In genomic region chr3:89983449-89983848, GRCh38 we compare ENCODE assay signal across 39 cellular contexts.
"Had no signal": no experiment of that assay in that cellular context is flagged by ENCODE, and none has a peak within 500 bp of the region (broad histone marks: within the 10 kb centered on the region; RNA-seq: fewer than 3 reads in every experiment).

No MANE protein-coding gene starts in this region.

- H3K27ac ChIP-seq: adrenal gland, ascending aorta, body of pancreas, brain microvascular endothelial cell, breast epithelium, cardiac muscle cell had no signal

- DNase-seq: activated effector memory CD4-positive, alpha-beta T cell treated with anti-CD3 and anti-CD28 coated beads, Interleukin-2, amount 50 U/mL, for 16 hours; activated effector memory CD4-positive, alpha-beta T cell treated with Interleukin-2 at 50 U/mL for 16 hours; activated gamma-delta T cell; activated gamma-delta T cell treated with Interleukin-2 at 50 U/mL for 16 hours; activated naive CD4-positive, alpha-beta T cell; activated naive CD4-positive, alpha-beta T cell treated with anti-CD3 and anti-CD28 coated beads for 36 hours; activated naive CD4-positive, alpha-beta T cell treated with anti-CD3 and anti-CD28 coated beads, Interleukin-2, amount 10 ng/mL, durations not matched to agents 7 days and 5 days; activated naive CD4-positive, alpha-beta T cell treated with anti-CD3 and anti-CD28 coated beads, Interleukin-2, amount 50 U/mL, for 16 hours; activated naive CD4-positive, alpha-beta T cell treated with Interleukin-2 at 50 U/mL for 16 hours; activated naive CD8-positive, alpha-beta T cell treated with anti-CD3 and anti-CD28 coated beads for 36 hours; activated naive CD8-positive, alpha-beta T cell treated with anti-CD3 and anti-CD28 coated beads, Interleukin-2, amount 10 ng/mL, durations not matched to agents 7 days and 5 days; activated naive CD8-positive, alpha-beta T cell treated with anti-CD3 and anti-CD28 coated beads, Interleukin-2, amount 50 U/mL, for 24 hours; activated T-cell treated with anti-CD3 and anti-CD28 coated beads, Interleukin-2, amount 50 U/mL, for 1 hour; activated T-cell treated with anti-CD3 and anti-CD28 coated beads, Interleukin-2, amount 50 U/mL, for 24 hours; activated T-cell treated with anti-CD3 and anti-CD28 coated beads, Interleukin-2, amount 50 U/mL, for 4 hours; activated T-cell treated with anti-CD3 and anti-CD28 coated beads, Interleukin-2, amount 50 U/mL, for 48 hours; activated T-cell treated with anti-CD3 and anti-CD28 coated beads, Interleukin-2, amount 50 U/mL, for 72 hours; adrenal gland; amniotic stem cell; amygdala; anterior cingulate cortex; aorta; body of pancreas; brain microvascular endothelial cell; caudate nucleus; central memory CD4-positive, alpha-beta T cell; cerebellar nuclear complex had no signal

- H3K36me3 ChIP-seq: adrenal gland, ascending aorta, brain microvascular endothelial cell, breast epithelium, cardiac muscle cell had no signal

- H3K4me1 ChIP-seq: adrenal gland, ascending aorta, body of pancreas, breast epithelium had no signal

- H3K9me3 ChIP-seq: adrenal gland, ascending aorta, body of pancreas had no signal

- FAIRE-seq: bronchial epithelial cell had no signal

- H3K36me3 Mint-ChIP-seq: activated naive CD4-positive, alpha-beta T cell treated with anti-CD3 and anti-CD28 coated beads, Interleukin-2, amount 10 ng/mL, durations not matched to agents 7 days and 5 days; activated naive CD4-positive, alpha-beta T cell treated with anti-CD3 and anti-CD28 coated beads, Interleukin-2, amount 50 U/mL, for 24 hours; activated naive CD8-positive, alpha-beta T cell; activated naive CD8-positive, alpha-beta T cell treated with anti-CD3 and anti-CD28 coated beads for 36 hours; activated naive CD8-positive, alpha-beta T cell treated with anti-CD3 and anti-CD28 coated beads, Interleukin-2, amount 10 ng/mL, durations not matched to agents 7 days and 5 days had no signal

- H3K27me3 Mint-ChIP-seq: activated naive CD4-positive, alpha-beta T cell treated with anti-CD3 and anti-CD28 coated beads, Interleukin-2, amount 10 ng/mL, durations not matched to agents 7 days and 5 days; activated naive CD4-positive, alpha-beta T cell treated with anti-CD3 and anti-CD28 coated beads, Interleukin-2, amount 50 U/mL, for 24 hours; activated naive CD8-positive, alpha-beta T cell; activated naive CD8-positive, alpha-beta T cell treated with anti-CD3 and anti-CD28 coated beads for 36 hours; activated naive CD8-positive, alpha-beta T cell treated with anti-CD3 and anti-CD28 coated beads, Interleukin-2, amount 10 ng/mL, durations not matched to agents 7 days and 5 days; activated naive CD8-positive, alpha-beta T cell treated with anti-CD3 and anti-CD28 coated beads, Interleukin-2, amount 50 U/mL, for 24 hours; activated T-cell treated with anti-CD3 and anti-CD28 coated beads, Interleukin-2, amount 50 U/mL, for 24 hours; activated T-helper 17 cell treated with anti-CD3 and anti-CD28 coated beads, Interleukin-2, amount 50 U/mL, for 72 hours; brain; central memory CD8-positive, alpha-beta T cell had no signal

- H3K4me3 ChIP-seq: adrenal gland, ascending aorta, body of pancreas, breast epithelium, cardiac muscle cell had no signal

- H3K4me3 Mint-ChIP-seq: activated naive CD4-positive, alpha-beta T cell treated with anti-CD3 and anti-CD28 coated beads for 36 hours; activated naive CD4-positive, alpha-beta T cell treated with anti-CD3 and anti-CD28 coated beads, Interleukin-2, amount 10 ng/mL, durations not matched to agents 7 days and 5 days; activated naive CD4-positive, alpha-beta T cell treated with anti-CD3 and anti-CD28 coated beads, Interleukin-2, amount 50 U/mL, for 24 hours; activated naive CD8-positive, alpha-beta T cell; activated naive CD8-positive, alpha-beta T cell treated with anti-CD3 and anti-CD28 coated beads for 36 hours; activated naive CD8-positive, alpha-beta T cell treated with anti-CD3 and anti-CD28 coated beads, Interleukin-2, amount 10 ng/mL, durations not matched to agents 7 days and 5 days; activated naive CD8-positive, alpha-beta T cell treated with anti-CD3 and anti-CD28 coated beads, Interleukin-2, amount 50 U/mL, for 24 hours; activated T-cell treated with anti-CD3 and anti-CD28 coated beads, Interleukin-2, amount 50 U/mL, for 24 hours; activated T-cell treated with anti-CD3 and anti-CD28 coated beads, Interleukin-2, amount 50 U/mL, for 4 hours; activated T-cell treated with anti-CD3 and anti-CD28 coated beads, Interleukin-2, amount 50 U/mL, for 72 hours; activated T-helper 1 cell treated with anti-CD3 and anti-CD28 coated beads, Interleukin-12 subunit alpha, Interleukin-12 subunit beta, Interleukin-2, Interleukin-4 antibody, amounts not matched to agents 30 ng/mL and 10 ng/mL and 1 ng/mL, durations not matched to agents 14 hours and 24 hours and 36 hours; activated T-helper 17 cell treated with anti-CD3 and anti-CD28 coated beads, Interleukin-2, amount 50 U/mL, for 72 hours; brain; central memory CD8-positive, alpha-beta T cell had no signal

- H3K4me1 Mint-ChIP-seq: activated naive CD4-positive, alpha-beta T cell treated with anti-CD3 and anti-CD28 coated beads, Interleukin-2, amount 10 ng/mL, durations not matched to agents 7 days and 5 days; activated naive CD4-positive, alpha-beta T cell treated with anti-CD3 and anti-CD28 coated beads, Interleukin-2, amount 50 U/mL, for 24 hours; activated naive CD8-positive, alpha-beta T cell treated with anti-CD3 and anti-CD28 coated beads for 36 hours; activated naive CD8-positive, alpha-beta T cell treated with anti-CD3 and anti-CD28 coated beads, Interleukin-2, amount 10 ng/mL, durations not matched to agents 7 days and 5 days; activated naive CD8-positive, alpha-beta T cell treated with anti-CD3 and anti-CD28 coated beads, Interleukin-2, amount 50 U/mL, for 24 hours; activated T-helper 17 cell treated with anti-CD3 and anti-CD28 coated beads, Interleukin-2, amount 50 U/mL, for 72 hours; brain; central memory CD8-positive, alpha-beta T cell had no signal

- H3K27ac Mint-ChIP-seq: activated naive CD4-positive, alpha-beta T cell treated with anti-CD3 and anti-CD28 coated beads for 36 hours; activated naive CD4-positive, alpha-beta T cell treated with anti-CD3 and anti-CD28 coated beads, Interleukin-2, amount 10 ng/mL, durations not matched to agents 7 days and 5 days; activated naive CD4-positive, alpha-beta T cell treated with anti-CD3 and anti-CD28 coated beads, Interleukin-2, amount 50 U/mL, for 24 hours; activated naive CD4-positive, alpha-beta T cell treated with anti-CD3 and anti-CD28 coated beads, Interleukin-2, amount 50 U/mL, for 72 hours; activated naive CD8-positive, alpha-beta T cell; activated naive CD8-positive, alpha-beta T cell treated with anti-CD3 and anti-CD28 coated beads for 36 hours; activated naive CD8-positive, alpha-beta T cell treated with anti-CD3 and anti-CD28 coated beads, Interleukin-2, amount 10 ng/mL, durations not matched to agents 7 days and 5 days; activated naive CD8-positive, alpha-beta T cell treated with anti-CD3 and anti-CD28 coated beads, Interleukin-2, amount 50 U/mL, for 24 hours; activated T-cell treated with anti-CD3 and anti-CD28 coated beads, Interleukin-2, amount 50 U/mL, for 24 hours; activated T-cell treated with anti-CD3 and anti-CD28 coated beads, Interleukin-2, amount 50 U/mL, for 72 hours; activated T-helper 1 cell treated with anti-CD3 and anti-CD28 coated beads, Interleukin-12 subunit alpha, Interleukin-12 subunit beta, Interleukin-2, Interleukin-4 antibody, amounts not matched to agents 30 ng/mL and 10 ng/mL and 1 ng/mL, durations not matched to agents 14 hours and 24 hours and 36 hours; activated T-helper 17 cell treated with anti-CD3 and anti-CD28 coated beads, Interleukin-2, amount 50 U/mL, for 72 hours; activated T-helper 2 cell treated with anti-CD3 and anti-CD28 coated beads, Interferon-gamma antibody, Interleukin-2, Interleukin-4, amounts not matched to agents 10 μg/mL and 5 μg/mL and 100 μg/mL, durations not matched to agents 14 hours and 24 hours and 36 hours; brain had no signal

- ATAC-seq: activated naive CD4-positive, alpha-beta T cell treated with anti-CD3 and anti-CD28 coated beads, Interleukin-2, amount 50 U/mL, for 72 hours; activated naive CD8-positive, alpha-beta T cell treated with anti-CD3 and anti-CD28 coated beads, Interleukin-2, amount 50 U/mL, for 24 hours; activated T-cell treated with anti-CD3 and anti-CD28 coated beads, Interleukin-2, amount 50 U/mL, for 4 hours; activated T-cell treated with anti-CD3 and anti-CD28 coated beads, Interleukin-2, amount 50 U/mL, for 72 hours; activated T-helper 17 cell treated with anti-CD3 and anti-CD28 coated beads, Interleukin-2, amount 50 U/mL, for 72 hours; body of pancreas had no signal

- H3K27me3 ChIP-seq: adrenal gland, ascending aorta, body of pancreas, brain microvascular endothelial cell, breast epithelium, cardiac muscle cell had no signal
